20 cellular contexts compared by ENCODE assay signal in genomic region chr9:130466537-130467217, GRCh38. TPM values are rescaled to one million over a fixed set of nuclear protein-coding genes. Genes with fewer than 3 reads are reported as not detected.
DNase-seq lines count a peak whose midpoint lies in the region; ATAC-seq and TF ChIP-seq lines count a peak whose summit lies in the region.
"Had no signal": no experiment of that assay in that cellular context is flagged by ENCODE, and none has a peak within 500 bp of the region (broad histone marks: within the 10 kb centered on the region; RNA-seq: fewer than 3 reads in every experiment).

No MANE protein-coding gene starts in this region.

- H3K4me3 Mint-ChIP-seq in GM23338 (no peak overlapping the region), glutamatergic neuron (ENCODE audit: unreplicated experiment) (peak overlapping the region; percentile 76), osteocyte (ENCODE audit: unreplicated experiment) (no peak overlapping the region)

- no peak overlapping the region for H3K27ac ChIP-seq in GM23338 (ENCODE audit: low read depth)
- H3K27ac ChIP-seq in neural cell (ENCODE audit: low read length): peak overlapping the region; percentile 20
- H3K27ac ChIP-seq: BLaER1 treated with 17β-estradiol and CSF1 and Interleukin-3, amounts not matched to agents 10 nM and 100 nM; GM23248; KMS-11; Peyer's patch had no signal

- TF ChIP-seq RAD21 in neural cell (conservative IDR thresholded peaks at IDR 0.05): no peak

- H4K20me1 ChIP-seq in GM23338 (replicated peaks; ENCODE audit: insufficient read depth) (no peaks in the 10 kb centered on the region), neural cell (ENCODE audit: insufficient read depth) (no peaks in the 10 kb centered on the region)

- H3K27me3 Mint-ChIP-seq in GM23338 (ENCODE audit: insufficient read depth, low read depth, poor library complexity) (peaks cover 8% of the 10 kb centered on the region), glutamatergic neuron (ENCODE audit: unreplicated experiment) (peaks cover 12% of the 10 kb centered on the region), osteocyte (ENCODE audit: unreplicated experiment) (no peaks in the 10 kb centered on the region)

- H3K9me3 Mint-ChIP-seq in GM23338: no peaks in the 10 kb centered on the region
- H3K9me3 Mint-ChIP-seq in glutamatergic neuron (ENCODE audit: unreplicated experiment): peaks cover 13% of the 10 kb centered on the region
- H3K9me3 Mint-ChIP-seq in osteocyte (ENCODE audit: unreplicated experiment): no peaks in the 10 kb centered on the region

- no peak overlapping the region for H3K27ac Mint-ChIP-seq in GM23338
- peak overlapping the region; percentile 99 for H3K27ac Mint-ChIP-seq in glutamatergic neuron (ENCODE audit: unreplicated experiment)
- no peak overlapping the region for H3K27ac Mint-ChIP-seq in osteocyte (ENCODE audit: unreplicated experiment)

- H3K27me3 ChIP-seq in GM23338 (ENCODE audit: insufficient read depth) (no peaks in the 10 kb centered on the region), neural cell (ENCODE audit: insufficient read depth, low read depth, low read length) (peaks cover 3% of the 10 kb centered on the region)
- H3K27me3 ChIP-seq: BLaER1 treated with 17β-estradiol and CSF1 and Interleukin-3, amounts not matched to agents 10 nM and 100 nM; Peyer's patch had no signal

- peak; percentile 12 for ATAC-seq in GM23338
- no peak for ATAC-seq in HG03025 (IDR thresholded peaks at IDR 0.05; ENCODE audit: low FRiP score, unreplicated experiment)
- ATAC-seq in GM18873 (IDR thresholded peaks at IDR 0.05; ENCODE audit: low FRiP score, unreplicated experiment): no peak
- ATAC-seq: HCT116, Right ventricle myocardium inferior had no signal

- no peak for TF ChIP-seq CTCF in GM23338 (conservative IDR thresholded peaks at IDR 0.05; ENCODE audit: low read depth in 2 of 2)
- TF ChIP-seq CTCF in glutamatergic neuron (IDR thresholded peaks at IDR 0.05; ENCODE audit: partially characterized antibody, unreplicated experiment): no peak
- no peak for TF ChIP-seq CTCF in neural cell (IDR thresholded peaks at IDR 0.05; ENCODE audit: poor library complexity, severe bottlenecking)
- TF ChIP-seq CTCF in osteocyte (IDR thresholded peaks at IDR 0.05): no peak

- H3F3A ChIP-seq in GM23338 (replicated peaks; ENCODE audit: low read depth) (no peaks in the 10 kb centered on the region), neural cell (ENCODE audit: insufficient read depth, low read length, poor library complexity, severe bottlenecking) (no peaks in the 10 kb centered on the region)

- no peak overlapping the region for H2AFZ ChIP-seq in GM23338
- H2AFZ ChIP-seq in neural cell (ENCODE audit: low read depth, low read length): no peak overlapping the region
- H2AFZ ChIP-seq: GM23248 had no signal

- H3K36me3 ChIP-seq in GM23338 (ENCODE audit: insufficient read depth) (no peaks in the 10 kb centered on the region), neural cell (ENCODE audit: insufficient read depth, low read length) (no peaks in the 10 kb centered on the region)

- H3K4me2 ChIP-seq in GM23338 (no peak overlapping the region), neural cell (ENCODE audit: low read length) (peak overlapping the region; percentile 66)
- H3K4me2 ChIP-seq: BLaER1 treated with 17β-estradiol and CSF1 and Interleukin-3, amounts not matched to agents 10 nM and 100 nM; KMS-11 had no signal

- DNase-seq in GM23338 (ENCODE audit: low spot score): no peak
- DNase-seq in NCI-H69 (lab: John Stamatoyannopoulos, UW): peak; percentile 91
- peak; percentile 66 for DNase-seq in glutamatergic neuron
- no peak for DNase-seq in osteocyte (ENCODE audit: extremely low spot score, unreplicated experiment)
- DNase-seq: GDM1, GM23248, NCI-H1048, NCI-H146, NCI-H2081 treated with DMSO at 0.1 percent for 48 hours, NCI-H345, Peyer's patch, SW 1271, T-helper 2 cell had no signal

- no peaks in the 10 kb centered on the region for H3K9me3 ChIP-seq in neural cell (ENCODE audit: low read length)
- H3K9me3 ChIP-seq: BLaER1 treated with 17β-estradiol and CSF1 and Interleukin-3, amounts not matched to agents 10 nM and 100 nM; Peyer's patch had no signal

- no peak for TF ChIP-seq EP300 in neural cell (conservative IDR thresholded peaks at IDR 0.05; ENCODE audit: poor library complexity, severe bottlenecking)

- no peaks in the 10 kb centered on the region for H3K79me2 ChIP-seq in GM23338 (replicated peaks; ENCODE audit: insufficient read depth)
- no peaks in the 10 kb centered on the region for H3K79me2 ChIP-seq in neural cell (replicated peaks; ENCODE audit: insufficient read depth, low read length)

- peaks cover 20% of the 10 kb centered on the region for H3K4me1 Mint-ChIP-seq in GM23338
- peaks cover 30% of the 10 kb centered on the region for H3K4me1 Mint-ChIP-seq in glutamatergic neuron (ENCODE audit: low read depth, unreplicated experiment)
- no peaks in the 10 kb centered on the region for H3K4me1 Mint-ChIP-seq in osteocyte (ENCODE audit: unreplicated experiment)

- peaks cover 8% of the 10 kb centered on the region; the same call in 1 of the 2 replicates for H3K4me1 ChIP-seq in GM23338 (ENCODE audit: insufficient read depth)
- H3K4me1 ChIP-seq: Peyer's patch had no signal

- no peak overlapping the region for H3K4me3 ChIP-seq in GM23338
- H3K4me3 ChIP-seq in neural cell (ENCODE audit: low read length): peak overlapping the region; percentile 49
- H3K4me3 ChIP-seq: BLaER1 treated with 17β-estradiol and CSF1 and Interleukin-3, amounts not matched to agents 10 nM and 100 nM; GM23248; Peyer's patch had no signal

- H3K36me3 Mint-ChIP-seq in GM23338 (ENCODE audit: low read depth): peaks cover 23% of the 10 kb centered on the region
- H3K36me3 Mint-ChIP-seq in glutamatergic neuron (ENCODE audit: unreplicated experiment): no peaks in the 10 kb centered on the region
- peaks cover 17% of the 10 kb centered on the region for H3K36me3 Mint-ChIP-seq in osteocyte (ENCODE audit: unreplicated experiment)

- no peaks in the 10 kb centered on the region for H3K9me2 ChIP-seq in GM23338 (ENCODE audit: insufficient read depth)
- no peaks in the 10 kb centered on the region for H3K9me2 ChIP-seq in neural cell (ENCODE audit: insufficient read depth, low read length)

- H3K9ac ChIP-seq in neural cell (ENCODE audit: low read length): peak overlapping the region; percentile 23
- H3K9ac ChIP-seq: GM23248, KMS-11 had no signal

TF ChIP-seq in GM23338, 12 proteins besides CTCF, POLR2A, EP300 and RAD21:
- TF ChIP-seq ETS1 (IDR thresholded peaks at IDR 0.05): no peak
- TF ChIP-seq CREB1 (CRISPR knock-in tag; IDR thresholded peaks at IDR 0.05; ENCODE audit: low read depth): no peak
- no peak for TF ChIP-seq JUNB (IDR thresholded peaks at IDR 0.05; ENCODE audit: unreplicated experiment)
- no peak for TF ChIP-seq NANOG (IDR thresholded peaks at IDR 0.05; ENCODE audit: borderline replicate concordance)

TF ChIP-seq in neural cell, 6 proteins besides CTCF, POLR2A, EP300 and RAD21:
- TF ChIP-seq POLR2AphosphoS5 (IDR thresholded peaks at IDR 0.05): no peak
- TF ChIP-seq, protein P1, sequence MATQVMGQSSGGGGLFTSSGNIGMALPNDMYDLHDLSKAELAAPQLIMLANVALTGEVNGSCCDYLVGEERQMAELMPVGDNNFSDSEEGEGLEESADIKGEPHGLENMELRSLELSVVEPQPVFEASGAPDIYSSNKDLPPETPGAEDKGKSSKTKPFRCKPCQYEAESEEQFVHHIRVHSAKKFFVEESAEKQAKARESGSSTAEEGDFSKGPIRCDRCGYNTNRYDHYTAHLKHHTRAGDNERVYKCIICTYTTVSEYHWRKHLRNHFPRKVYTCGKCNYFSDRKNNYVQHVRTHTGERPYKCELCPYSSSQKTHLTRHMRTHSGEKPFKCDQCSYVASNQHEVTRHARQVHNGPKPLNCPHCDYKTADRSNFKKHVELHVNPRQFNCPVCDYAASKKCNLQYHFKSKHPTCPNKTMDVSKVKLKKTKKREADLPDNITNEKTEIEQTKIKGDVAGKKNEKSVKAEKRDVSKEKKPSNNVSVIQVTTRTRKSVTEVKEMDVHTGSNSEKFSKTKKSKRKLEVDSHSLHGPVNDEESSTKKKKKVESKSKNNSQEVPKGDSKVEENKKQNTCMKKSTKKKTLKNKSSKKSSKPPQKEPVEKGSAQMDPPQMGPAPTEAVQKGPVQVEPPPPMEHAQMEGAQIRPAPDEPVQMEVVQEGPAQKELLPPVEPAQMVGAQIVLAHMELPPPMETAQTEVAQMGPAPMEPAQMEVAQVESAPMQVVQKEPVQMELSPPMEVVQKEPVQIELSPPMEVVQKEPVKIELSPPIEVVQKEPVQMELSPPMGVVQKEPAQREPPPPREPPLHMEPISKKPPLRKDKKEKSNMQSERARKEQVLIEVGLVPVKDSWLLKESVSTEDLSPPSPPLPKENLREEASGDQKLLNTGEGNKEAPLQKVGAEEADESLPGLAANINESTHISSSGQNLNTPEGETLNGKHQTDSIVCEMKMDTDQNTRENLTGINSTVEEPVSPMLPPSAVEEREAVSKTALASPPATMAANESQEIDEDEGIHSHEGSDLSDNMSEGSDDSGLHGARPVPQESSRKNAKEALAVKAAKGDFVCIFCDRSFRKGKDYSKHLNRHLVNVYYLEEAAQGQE (IDR thresholded peaks at IDR 0.05; ENCODE audit: borderline replicate concordance): no peak
- no peak for TF ChIP-seq TAF1 (IDR thresholded peaks at IDR 0.05; ENCODE audit: low read depth)
- TF ChIP-seq SMC3 (conservative IDR thresholded peaks at IDR 0.05; ENCODE audit: poor library complexity): no peak
- TF ChIP-seq EZH2 (IDR thresholded peaks at IDR 0.05; ENCODE audit: borderline replicate concordance, insufficient read depth, low read length, poor library complexity, severe bottlenecking): no peak
- no peak for TF ChIP-seq MXI1 (conservative IDR thresholded peaks at IDR 0.05; ENCODE audit: poor library complexity, severe bottlenecking)

RNA-seq across cellular contexts. Expression of gene ASS1, which starts 21.9 kb away (rescaled TPM):
- 98.1 and 103 TPM in 2 replicates for total RNA-seq in GM23338 (2014; rRNA removed; shearing (Covaris generic))
- 65.8 and 72.5 TPM in 2 replicates for polyA plus RNA-seq in GM23338 (2016; fragmentation: Nextera tagmentation; extraction: Ambion mirVana)
- total RNA-seq in glutamatergic neuron (ENCODE audit: unreplicated experiment): 31.5 TPM
- polyA plus RNA-seq in neural cell: 0.80 and 2.6 TPM in 2 replicates
- 2.2 and 2.7 TPM in 2 replicates for polyA minus RNA-seq in neural cell
- 217 and 219 TPM in 2 replicates for total RNA-seq in osteocyte

Comparison
In these comparisons a context has a peak if more than half of its experiments do, and no peak if none do; other contexts are left out.
1. DNase-seq: peak in NCI-H69 (single experiment) and glutamatergic neuron (single experiment); none in GM23338 (single experiment) and osteocyte (single experiment).